Comparison of ENCODE assay signal across 1 cellular context in the genomic region with DNA sequence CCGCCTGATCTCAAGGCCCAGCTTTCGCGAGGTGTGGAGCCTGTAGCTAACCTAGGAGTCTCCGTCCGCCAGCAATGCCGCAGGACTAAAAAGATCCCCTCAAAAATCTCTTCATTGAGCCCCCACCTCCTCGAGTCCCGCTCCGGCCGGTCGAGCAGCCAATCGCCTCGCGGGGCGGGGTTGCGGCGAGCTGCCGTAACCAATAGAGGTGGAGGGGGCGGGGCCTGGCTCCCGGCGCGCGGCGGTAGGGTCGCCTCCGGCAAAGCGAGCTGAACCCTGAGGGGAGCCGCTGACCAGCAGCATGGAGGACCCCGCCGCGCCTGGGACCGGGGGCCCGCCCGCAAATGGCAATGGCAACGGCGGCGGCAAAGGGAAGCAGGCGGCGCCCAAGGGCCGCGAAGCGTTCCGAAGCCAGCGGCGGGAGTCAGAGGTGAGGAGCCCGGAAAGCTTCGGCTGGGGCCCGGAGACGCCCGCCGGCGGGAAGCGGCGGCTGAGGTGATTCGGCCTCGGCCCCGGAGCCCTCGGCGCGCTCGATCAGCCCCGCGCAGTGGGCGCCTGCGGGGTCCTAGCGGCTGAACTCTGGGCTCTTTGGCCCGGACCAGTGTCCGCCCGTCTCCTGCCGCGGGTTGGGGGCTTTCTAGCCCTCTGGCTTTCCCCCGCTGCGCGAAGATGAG.
A peak's percentile ranks its signal among the peaks of the same experiment; 100 is the strongest.
TF ChIP-seq lines count a peak whose summit lies in the region.

Gene STRIP2 (plus strand): TSS at position 261 of the 674 bp plus-strand sequence. CDS start 41 bp downstream, at position 302.

TF ChIP-seq in WTC11, 78 proteins besides CTCF, POLR2A, EP300 and RAD21 (continued from another document):
- TF ChIP-seq, protein P1, sequence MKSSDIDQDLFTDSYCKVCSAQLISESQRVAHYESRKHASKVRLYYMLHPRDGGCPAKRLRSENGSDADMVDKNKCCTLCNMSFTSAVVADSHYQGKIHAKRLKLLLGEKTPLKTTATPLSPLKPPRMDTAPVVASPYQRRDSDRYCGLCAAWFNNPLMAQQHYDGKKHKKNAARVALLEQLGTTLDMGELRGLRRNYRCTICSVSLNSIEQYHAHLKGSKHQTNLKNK (CRISPR knock-in tag; IDR thresholded peaks at IDR 0.05), result no peak
- no peak; the same call in 1 of the 2 replicates for TF ChIP-seq ESRRA (CRISPR knock-in tag; IDR thresholded peaks at IDR 0.05; ENCODE audit: borderline replicate concordance)
- no peak for TF ChIP-seq ZBTB21 (CRISPR knock-in tag; IDR thresholded peaks at IDR 0.05; ENCODE audit: borderline replicate concordance)
- no peak for TF ChIP-seq SMAD3 (CRISPR knock-in tag; IDR thresholded peaks at IDR 0.05; ENCODE audit: borderline replicate concordance)
- no peak for TF ChIP-seq GTF2I (CRISPR knock-in tag; conservative IDR thresholded peaks at IDR 0.05)
- no peak for TF ChIP-seq FOXJ3 (CRISPR knock-in tag; IDR thresholded peaks at IDR 0.05; ENCODE audit: borderline replicate concordance)
- TF ChIP-seq IRF2 (CRISPR knock-in tag; IDR thresholded peaks at IDR 0.05; ENCODE audit: borderline replicate concordance, low read depth), result no peak
- TF ChIP-seq, protein P2, sequence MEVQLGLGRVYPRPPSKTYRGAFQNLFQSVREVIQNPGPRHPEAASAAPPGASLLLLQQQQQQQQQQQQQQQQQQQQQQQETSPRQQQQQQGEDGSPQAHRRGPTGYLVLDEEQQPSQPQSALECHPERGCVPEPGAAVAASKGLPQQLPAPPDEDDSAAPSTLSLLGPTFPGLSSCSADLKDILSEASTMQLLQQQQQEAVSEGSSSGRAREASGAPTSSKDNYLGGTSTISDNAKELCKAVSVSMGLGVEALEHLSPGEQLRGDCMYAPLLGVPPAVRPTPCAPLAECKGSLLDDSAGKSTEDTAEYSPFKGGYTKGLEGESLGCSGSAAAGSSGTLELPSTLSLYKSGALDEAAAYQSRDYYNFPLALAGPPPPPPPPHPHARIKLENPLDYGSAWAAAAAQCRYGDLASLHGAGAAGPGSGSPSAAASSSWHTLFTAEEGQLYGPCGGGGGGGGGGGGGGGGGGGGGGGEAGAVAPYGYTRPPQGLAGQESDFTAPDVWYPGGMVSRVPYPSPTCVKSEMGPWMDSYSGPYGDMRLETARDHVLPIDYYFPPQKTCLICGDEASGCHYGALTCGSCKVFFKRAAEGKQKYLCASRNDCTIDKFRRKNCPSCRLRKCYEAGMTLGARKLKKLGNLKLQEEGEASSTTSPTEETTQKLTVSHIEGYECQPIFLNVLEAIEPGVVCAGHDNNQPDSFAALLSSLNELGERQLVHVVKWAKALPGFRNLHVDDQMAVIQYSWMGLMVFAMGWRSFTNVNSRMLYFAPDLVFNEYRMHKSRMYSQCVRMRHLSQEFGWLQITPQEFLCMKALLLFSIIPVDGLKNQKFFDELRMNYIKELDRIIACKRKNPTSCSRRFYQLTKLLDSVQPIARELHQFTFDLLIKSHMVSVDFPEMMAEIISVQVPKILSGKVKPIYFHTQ (CRISPR knock-in tag; IDR thresholded peaks at IDR 0.05), result no peak
- TF ChIP-seq, protein P3, sequence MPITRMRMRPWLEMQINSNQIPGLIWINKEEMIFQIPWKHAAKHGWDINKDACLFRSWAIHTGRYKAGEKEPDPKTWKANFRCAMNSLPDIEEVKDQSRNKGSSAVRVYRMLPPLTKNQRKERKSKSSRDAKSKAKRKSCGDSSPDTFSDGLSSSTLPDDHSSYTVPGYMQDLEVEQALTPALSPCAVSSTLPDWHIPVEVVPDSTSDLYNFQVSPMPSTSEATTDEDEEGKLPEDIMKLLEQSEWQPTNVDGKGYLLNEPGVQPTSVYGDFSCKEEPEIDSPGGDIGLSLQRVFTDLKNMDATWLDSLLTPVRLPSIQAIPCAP (CRISPR knock-in tag; IDR thresholded peaks at IDR 0.05), result no peak
- no peak for TF ChIP-seq ZNF416 (CRISPR knock-in tag; IDR thresholded peaks at IDR 0.05)
- 0 out of 2 replicates have a peak, but pooled peaks have one; percentile 70 for TF ChIP-seq KAT7 (CRISPR knock-in tag; IDR thresholded peaks at IDR 0.05; ENCODE audit: borderline replicate concordance)
- TF ChIP-seq, protein P4, sequence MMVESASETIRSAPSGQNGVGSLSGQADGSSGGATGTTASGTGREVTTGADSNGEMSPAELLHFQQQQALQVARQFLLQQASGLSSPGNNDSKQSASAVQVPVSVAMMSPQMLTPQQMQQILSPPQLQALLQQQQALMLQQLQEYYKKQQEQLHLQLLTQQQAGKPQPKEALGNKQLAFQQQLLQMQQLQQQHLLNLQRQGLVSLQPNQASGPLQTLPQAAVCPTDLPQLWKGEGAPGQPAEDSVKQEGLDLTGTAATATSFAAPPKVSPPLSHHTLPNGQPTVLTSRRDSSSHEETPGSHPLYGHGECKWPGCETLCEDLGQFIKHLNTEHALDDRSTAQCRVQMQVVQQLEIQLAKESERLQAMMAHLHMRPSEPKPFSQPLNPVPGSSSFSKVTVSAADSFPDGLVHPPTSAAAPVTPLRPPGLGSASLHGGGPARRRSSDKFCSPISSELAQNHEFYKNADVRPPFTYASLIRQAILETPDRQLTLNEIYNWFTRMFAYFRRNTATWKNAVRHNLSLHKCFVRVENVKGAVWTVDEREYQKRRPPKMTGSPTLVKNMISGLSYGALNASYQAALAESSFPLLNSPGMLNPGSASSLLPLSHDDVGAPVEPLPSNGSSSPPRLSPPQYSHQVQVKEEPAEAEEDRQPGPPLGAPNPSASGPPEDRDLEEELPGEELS (CRISPR knock-in tag; IDR thresholded peaks at IDR 0.05), result peak; percentile 34; the same call in 1 of the 2 replicates
- TF ChIP-seq ERG (CRISPR knock-in tag; IDR thresholded peaks at IDR 0.05), result no peak
- TF ChIP-seq CBFB (CRISPR knock-in tag; IDR thresholded peaks at IDR 0.05; ENCODE audit: low read depth), result no peak
- peak; percentile 87 for TF ChIP-seq ZNF232 (CRISPR knock-in tag; IDR thresholded peaks at IDR 0.05)
- peak; percentile 84 for TF ChIP-seq MYBL2 (CRISPR knock-in tag; IDR thresholded peaks at IDR 0.05)
- TF ChIP-seq PRRX2 (CRISPR knock-in tag; IDR thresholded peaks at IDR 0.05), result 0 out of 2 replicates have a peak, but pooled peaks have one; percentile 32
- peak; percentile 26; the same call in 1 of the 2 replicates for TF ChIP-seq MAX (CRISPR knock-in tag; IDR thresholded peaks at IDR 0.05)
- TF ChIP-seq ETV6 (CRISPR knock-in tag; IDR thresholded peaks at IDR 0.05), result no peak; the same call in 1 of the 2 replicates
- no peak for TF ChIP-seq ZNF263 (CRISPR knock-in tag; IDR thresholded peaks at IDR 0.05; ENCODE audit: low read depth)
- TF ChIP-seq JUN (CRISPR knock-in tag; IDR thresholded peaks at IDR 0.05), result no peak
